Comparison of ENCODE assay signal across 8 cellular contexts in genomic region chr16:56681939-56682702, GRCh38. TPM values are rescaled to one million over a fixed set of nuclear protein-coding genes. Genes with fewer than 3 reads are reported as not detected.
A peak's percentile ranks its signal among the peaks of the same experiment; 100 is the strongest.
DNase-seq lines count a peak whose midpoint lies in the region; ATAC-seq and TF ChIP-seq lines count a peak whose summit lies in the region.

TSS of gene MT1X (plus strand) at chr16:56682470. CDS start at chr16:56682541, 71 bp downstream.

- CTCF ChIA-PET in activated CD4-positive, alpha-beta memory T cell treated with anti-CD3 and anti-CD28 coated beads, Interleukin-2, amount 10 ng/mL, durations not matched to agents 7 days and 5 days (lab: Charles Lee): interaction anchor here (0.6 to 5.0 kb wide), 7 partner anchors 14 to 403 kb away, joined by 3 to 30 read pairs (median 4); no protein-coding TSS in a partner anchor

- H3K4me3 Mint-ChIP-seq in activated CD4-positive, alpha-beta memory T cell treated with anti-CD3 and anti-CD28 coated beads, Interleukin-2, amount 10 ng/mL, durations not matched to agents 7 days and 5 days: peak within 1 kb of the TSS; percentile 89

- H3K27ac ChIP-seq in duodenal mucosa (ENCODE audit: low read depth, low read length) (peak within 1 kb of the TSS; percentile 72), lung (ENCODE audit: low read depth in 1 of 2, low read length in 1 of 2) (peak within 1 kb of the TSS; percentile 59 to 85)

- no peaks in the 10 kb centered on the region for H3K9me3 Mint-ChIP-seq in activated CD4-positive, alpha-beta memory T cell treated with anti-CD3 and anti-CD28 coated beads, Interleukin-2, amount 10 ng/mL, durations not matched to agents 7 days and 5 days

- peaks cover 4 to 5% of the 10 kb centered on the region in 2 donors for H3K36me3 ChIP-seq in duodenal mucosa (ENCODE audit: control insufficient read depth in 1 of 2, insufficient read depth in 2 of 2, low read length in 2 of 2)
- peaks cover 0 to 2% of the 10 kb centered on the region in 2 donors for H3K36me3 ChIP-seq in lung (ENCODE audit: control insufficient read depth in 2 of 2, insufficient read depth in 2 of 2, low read length in 2 of 2)

- no peaks in the 10 kb centered on the region for H3K27me3 Mint-ChIP-seq in activated CD4-positive, alpha-beta memory T cell treated with anti-CD3 and anti-CD28 coated beads, Interleukin-2, amount 10 ng/mL, durations not matched to agents 7 days and 5 days

- H3K9me3 ChIP-seq in duodenal mucosa (ENCODE audit: control insufficient read depth in 1 of 2, low read length in 2 of 2): no peaks in the 10 kb centered on the region
- no peaks in the 10 kb centered on the region for H3K9me3 ChIP-seq in lung (ENCODE audit: control insufficient read depth in 2 of 2, insufficient read depth in 1 of 2, low read length in 1 of 2)

- 1% methylated on average over 46 to 49 of the region's 49 CpGs for WGBS in lung, 2 donors

- H3K27ac Mint-ChIP-seq in activated CD4-positive, alpha-beta memory T cell treated with anti-CD3 and anti-CD28 coated beads, Interleukin-2, amount 10 ng/mL, durations not matched to agents 7 days and 5 days: peak within 1 kb of the TSS; percentile 92

- ATAC-seq in GM19395 (IDR thresholded peaks at IDR 0.05; ENCODE audit: unreplicated experiment): peak; percentile 95
- ATAC-seq in HG03558 (IDR thresholded peaks at IDR 0.05; ENCODE audit: extremely low read depth, unreplicated experiment): peak; percentile 90
- ATAC-seq in lung (ENCODE audit: insufficient read depth, low FRiP score): peak; percentile 96

- H3K4me1 Mint-ChIP-seq in activated CD4-positive, alpha-beta memory T cell treated with anti-CD3 and anti-CD28 coated beads, Interleukin-2, amount 10 ng/mL, durations not matched to agents 7 days and 5 days: peaks cover 30% of the 10 kb centered on the region

- POLR2A ChIA-PET in activated CD4-positive, alpha-beta memory T cell treated with anti-CD3 and anti-CD28 coated beads, Interleukin-2, amount 10 ng/mL, durations not matched to agents 7 days and 5 days (lab: Charles Lee): interaction anchor here (0.7 to 2.5 kb wide), 32 partner anchors 8 to 249 kb away, joined by 3 to 29 read pairs (median 5); partner anchors contain the start of genes MT1E, MT1G, MT1H and MT2A

- peak; percentile 92 for DNase-seq in CD1c-positive myeloid dendritic cell (ENCODE audit: extremely low spot score)
- DNase-seq in NCI-H82 (lab: John Stamatoyannopoulos, UW): peak; percentile 78
- peak; percentile 95 for DNase-seq in activated CD4-positive, alpha-beta memory T cell treated with anti-CD3 and anti-CD28 coated beads, Interleukin-2, amount 10 ng/mL, durations not matched to agents 7 days and 5 days
- DNase-seq in lung (ENCODE audit: low spot score): peak; percentile 93
- DNase-seq in stimulated activated CD4-positive, alpha-beta T cell treated with anti-CD3 and anti-CD28 coated beads, TNF-alpha, amount 100 ng/mL, for 4 hours (ENCODE audit: low read depth in 3 of 3): peak; percentile 75 to 81 (median 78)

- peak within 1 kb of the TSS; percentile 93 to 95 for H3K9ac ChIP-seq in duodenal mucosa (ENCODE audit: low read depth in 1 of 2, low read length in 2 of 2)

- peak within 1 kb of the TSS; percentile 77 to 95 for H3K4me3 ChIP-seq in duodenal mucosa (ENCODE audit: low read depth in 1 of 2, low read length in 2 of 2)
- H3K4me3 ChIP-seq in lung: peak within 1 kb of the TSS; percentile 42

- no peaks in the 10 kb centered on the region for H3K27me3 ChIP-seq in duodenal mucosa (ENCODE audit: control insufficient read depth in 1 of 2, insufficient read depth in 2 of 2, low read length in 2 of 2)
- H3K27me3 ChIP-seq in lung (ENCODE audit: control insufficient read depth, insufficient read depth): no peaks in the 10 kb centered on the region

- H3K36me3 Mint-ChIP-seq in activated CD4-positive, alpha-beta memory T cell treated with anti-CD3 and anti-CD28 coated beads, Interleukin-2, amount 10 ng/mL, durations not matched to agents 7 days and 5 days (ENCODE audit: low read depth): peaks cover 9% of the 10 kb centered on the region

- H3K4me1 ChIP-seq in duodenal mucosa (ENCODE audit: control insufficient read depth in 1 of 2, insufficient read depth in 2 of 2, low read length in 2 of 2) (peaks cover 20 to 26% of the 10 kb centered on the region in 2 donors), lung (ENCODE audit: control insufficient read depth in 2 of 2, insufficient read depth in 2 of 2, low read length in 2 of 2) (peaks cover 0 to 13% of the 10 kb centered on the region in 2 donors)

- TF ChIP-seq CTCF in lung (IDR thresholded peaks at IDR 0.05; ENCODE audit: control extremely low read depth, extremely low read depth): no peak

RNA-seq across cellular contexts. Expression of gene MT1X, which starts in this region (rescaled TPM):
- 10 to 100 TPM; 28.4 to 33.1 TPM for total RNA-seq in activated CD4-positive, alpha-beta memory T cell treated with anti-CD3 and anti-CD28 coated beads, Interleukin-2, amount 10 ng/mL, durations not matched to agents 7 days and 5 days
- 100 to 1,000 TPM in 1 of 2 donors, 10 to 100 TPM in 1; 39.3 to 248 TPM for total RNA-seq in lung
- 100 to 1,000 TPM; 364 to 989 TPM for polyA plus RNA-seq in lung

Comparison
In these comparisons a context has a peak if more than half of its experiments do, and no peak if none do; other contexts are left out.
1. Peak in every context shown above with its lines: DNase-seq, ATAC-seq, H3K4me3 ChIP-seq and H3K27ac ChIP-seq.